ENCODE assay signal across 25 cellular contexts in the genomic region with DNA sequence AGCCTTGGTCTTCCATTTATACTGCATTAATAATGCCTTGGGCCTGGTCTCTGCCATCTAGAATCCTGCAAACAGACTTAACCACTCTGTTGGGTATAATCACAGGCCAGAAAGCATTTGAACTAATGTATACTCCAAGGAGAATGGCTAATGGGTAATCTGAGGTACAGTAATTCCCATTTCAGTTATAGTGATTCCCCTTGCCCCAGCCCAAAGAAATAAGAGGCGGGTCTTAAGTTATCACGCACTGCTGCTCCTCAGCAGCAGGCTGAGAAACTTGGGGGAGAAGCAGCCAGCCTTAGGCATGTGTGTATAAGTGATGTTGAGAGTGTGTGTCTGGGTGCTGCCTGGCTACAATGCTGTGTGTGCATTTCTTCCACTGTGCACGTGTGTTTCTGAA. TPM values are rescaled to one million over a fixed set of nuclear protein-coding genes. Genes with fewer than 3 reads are reported as not detected.
"Had no signal": no experiment of that assay in that cellular context is flagged by ENCODE, and none has a peak within 500 bp of the region (broad histone marks: within the 10 kb centered on the region; RNA-seq: fewer than 3 reads in every experiment).

No MANE protein-coding gene starts in this region.

- DNase-seq: cerebellar nuclear complex; cortex of kidney; effector memory CD8-positive, alpha-beta T cell; foreskin keratinocyte; heart right ventricle; hippocampal formation; kidney glomerular epithelial cell; left colon; left ventricle myocardium superior; stimulated activated CD4-positive, alpha-beta T cell treated with anti-CD3 and anti-CD28 coated beads, Interleukin-12 subunit alpha, Interleukin-12 subunit beta, amount 100 ng/mL, for 4 hours; stimulated activated CD4-positive, alpha-beta T cell treated with anti-CD3 and anti-CD28 coated beads, Interleukin-2, amount 100 ng/mL, for 24 hours; stimulated activated CD4-positive, alpha-beta T cell treated with anti-CD3 and anti-CD28 coated beads, Interleukin-4, amount 100 ng/mL, for 24 hours; stimulated activated naive CD4-positive, alpha-beta T cell treated with Interleukin-2 at 50 U/mL for 16 hours; stomach; thyroid gland; trophoblast cell had no signal

- ATAC-seq: effector memory CD8-positive, alpha-beta T cell; esophagus mucosa; foreskin keratinocyte; gastroesophageal sphincter; heart right ventricle; left colon; left ventricle myocardium superior; natural killer cell treated with Interleukin-12 subunit alpha and Interleukin-12 subunit beta and Interleukin-15 and Interleukin-18, amount 100 ng/mL, for 72 hours; sciatic nerve; stimulated activated effector memory CD8-positive, alpha-beta T cell treated with anti-CD3 and anti-CD28 coated beads, Interleukin-12 subunit alpha, Interleukin-12 subunit beta, amount 100 ng/mL, for 72 hours had no signal

- H3K36me3 Mint-ChIP-seq: natural killer cell treated with Interleukin-12 subunit alpha and Interleukin-12 subunit beta and Interleukin-15 and Interleukin-18, amount 100 ng/mL, for 72 hours; neural progenitor cell; stimulated activated effector memory CD8-positive, alpha-beta T cell treated with anti-CD3 and anti-CD28 coated beads, Interleukin-12 subunit alpha, Interleukin-12 subunit beta, amount 100 ng/mL, for 72 hours had no signal

- H3K4me3 Mint-ChIP-seq: effector memory CD8-positive, alpha-beta T cell; memory B cell; natural killer cell treated with Interleukin-12 subunit alpha and Interleukin-12 subunit beta and Interleukin-15 and Interleukin-18, amount 100 ng/mL, for 72 hours; stimulated activated effector memory CD8-positive, alpha-beta T cell treated with anti-CD3 and anti-CD28 coated beads, Interleukin-12 subunit alpha, Interleukin-12 subunit beta, amount 100 ng/mL, for 72 hours had no signal

- H3K9me3 Mint-ChIP-seq: effector memory CD8-positive, alpha-beta T cell; memory B cell; natural killer cell treated with Interleukin-12 subunit alpha and Interleukin-12 subunit beta and Interleukin-15 and Interleukin-18, amount 100 ng/mL, for 72 hours; neural progenitor cell; stimulated activated effector memory CD8-positive, alpha-beta T cell treated with anti-CD3 and anti-CD28 coated beads, Interleukin-12 subunit alpha, Interleukin-12 subunit beta, amount 100 ng/mL, for 72 hours had no signal

- H3K27ac Mint-ChIP-seq: effector memory CD8-positive, alpha-beta T cell; memory B cell; natural killer cell treated with Interleukin-12 subunit alpha and Interleukin-12 subunit beta and Interleukin-15 and Interleukin-18, amount 100 ng/mL, for 72 hours; neural progenitor cell; progenitor cell of endocrine pancreas; stimulated activated effector memory CD8-positive, alpha-beta T cell treated with anti-CD3 and anti-CD28 coated beads, Interleukin-12 subunit alpha, Interleukin-12 subunit beta, amount 100 ng/mL, for 72 hours had no signal

RNA-seq across cellular contexts. Expression of a gene that starts 2.4 kb away (rescaled TPM):
- total RNA-seq: osteoblast had no signal
